12 cellular contexts compared by ENCODE assay signal in the genomic region with DNA sequence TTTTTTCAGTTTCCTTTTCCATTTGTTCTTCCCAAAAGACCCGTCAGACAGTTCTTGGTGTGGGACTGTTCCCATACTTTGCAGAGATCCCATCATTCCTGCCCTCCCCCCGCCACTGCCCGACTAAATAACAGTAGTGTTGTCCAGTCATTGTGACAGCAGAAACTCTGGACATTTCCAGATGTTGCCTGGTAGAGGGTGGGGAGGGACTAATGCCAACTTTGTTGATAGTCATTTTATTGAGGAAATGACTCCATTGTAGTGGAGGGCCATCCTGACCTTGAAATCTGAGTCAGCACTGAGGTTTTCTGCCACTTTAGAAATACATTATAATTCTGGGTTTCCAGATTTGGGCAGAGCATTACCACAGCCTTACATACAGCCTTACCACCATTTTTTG.
DNase-seq lines count a peak whose midpoint lies in the region; ATAC-seq and TF ChIP-seq lines count a peak whose summit lies in the region.
"Had no signal": no experiment of that assay in that cellular context is flagged by ENCODE, and none has a peak within 500 bp of the region (broad histone marks: within the 10 kb centered on the region; RNA-seq: fewer than 3 reads in every experiment).

No MANE protein-coding gene starts in this region.

- ATAC-seq in GM21360 (IDR thresholded peaks at IDR 0.05; ENCODE audit: unreplicated experiment) (no peak), HG03175 (IDR thresholded peaks at IDR 0.05; ENCODE audit: unreplicated experiment) (no peak)

- H3K27ac Mint-ChIP-seq in activated naive CD8-positive, alpha-beta T cell treated with anti-CD3 and anti-CD28 coated beads for 36 hours, result no peak overlapping the region
- H3K27ac Mint-ChIP-seq: CD4-positive, alpha-beta T cell had no signal

- no peak for TF ChIP-seq CTCF in NB4 (IDR thresholded peaks at IDR 0.05; ENCODE audit: low read depth, low read length)
- TF ChIP-seq CTCF in epithelial cell of esophagus (IDR thresholded peaks at IDR 0.05; ENCODE audit: insufficient read depth, low read depth, low read length, missing control alignments), result no peak

- DNase-seq in EL (peak; percentile 89), NB4 (ENCODE audit: low read depth) (peak; percentile 28), epithelial cell of esophagus (ENCODE audit: low read depth) (peak; percentile 6), pons (ENCODE audit: low spot score) (peak; percentile 72), DMS153 (lab: John Stamatoyannopoulos, UW) (no peak)
- no peak for DNase-seq in activated naive CD8-positive, alpha-beta T cell treated with anti-CD3 and anti-CD28 coated beads for 36 hours
- DNase-seq: activated CD4-positive, CD25-positive, alpha-beta regulatory T cell; CD4-positive, alpha-beta T cell; SJCRH30 had no signal

- TF ChIP-seq POLR2A in NB4 (IDR thresholded peaks at IDR 0.05; ENCODE audit: extremely low read depth, insufficient read length), result no peak

- H3K4me3 Mint-ChIP-seq in activated naive CD8-positive, alpha-beta T cell treated with anti-CD3 and anti-CD28 coated beads for 36 hours, result no peak overlapping the region
- H3K4me3 Mint-ChIP-seq: CD4-positive, alpha-beta T cell had no signal

- no peaks in the 10 kb centered on the region for H3K9me3 Mint-ChIP-seq in activated naive CD8-positive, alpha-beta T cell treated with anti-CD3 and anti-CD28 coated beads for 36 hours
- H3K9me3 Mint-ChIP-seq: CD4-positive, alpha-beta T cell had no signal

- peaks cover 16% of the 10 kb centered on the region for H3K36me3 Mint-ChIP-seq in activated naive CD8-positive, alpha-beta T cell treated with anti-CD3 and anti-CD28 coated beads for 36 hours

- no peak overlapping the region for H3K4me3 ChIP-seq in NB4 (ENCODE audit: low read depth, low read length)
- no peak overlapping the region for H3K4me3 ChIP-seq in epithelial cell of esophagus (ENCODE audit: low read length)
- H3K4me3 ChIP-seq: prostate gland, SJCRH30 had no signal

- no peaks in the 10 kb centered on the region for H3K27me3 Mint-ChIP-seq in activated naive CD8-positive, alpha-beta T cell treated with anti-CD3 and anti-CD28 coated beads for 36 hours
- H3K27me3 Mint-ChIP-seq: CD4-positive, alpha-beta T cell had no signal

- H3K4me1 Mint-ChIP-seq in activated naive CD8-positive, alpha-beta T cell treated with anti-CD3 and anti-CD28 coated beads for 36 hours, result peaks cover 1% of the 10 kb centered on the region

Comparison
In these comparisons a context has a peak if more than half of its experiments do, and no peak if none do; other contexts are left out.
1. DNase-seq: peak in EL (single experiment), NB4 (single experiment), epithelial cell of esophagus (single experiment) and pons (single experiment); none in DMS153 (single experiment) and activated naive CD8-positive, alpha-beta T cell treated with anti-CD3 and anti-CD28 coated beads for 36 hours (single experiment).